In genomic region chr15:38555686-38556334, GRCh38 we compare ENCODE assay signal across 11 cellular contexts. TPM values are rescaled to one million over a fixed set of nuclear protein-coding genes. Genes with fewer than 3 reads are reported as not detected.
DNase-seq lines count a peak whose midpoint lies in the region; ATAC-seq and TF ChIP-seq lines count a peak whose summit lies in the region.
"Had no signal": no experiment of that assay in that cellular context is flagged by ENCODE, and none has a peak within 500 bp of the region (broad histone marks: within the 10 kb centered on the region; RNA-seq: fewer than 3 reads in every experiment).

No MANE protein-coding gene starts in this region.

- ATAC-seq in HG03432 (IDR thresholded peaks at IDR 0.05; ENCODE audit: unreplicated experiment): peak; percentile 41
- ATAC-seq in GM19467 (IDR thresholded peaks at IDR 0.05; ENCODE audit: unreplicated experiment): no peak

- no peak overlapping the region for H2AFZ ChIP-seq in osteoblast (ENCODE audit: low read length)
- H2AFZ ChIP-seq: hepatocyte had no signal

- DNase-seq in GM13977 (ENCODE audit: low spot score): peak; percentile 37
- DNase-seq in amniotic stem cell (lab: John Stamatoyannopoulos, UW): peak; percentile 47
- peak; percentile 63 for DNase-seq in osteoblast (ENCODE audit: insufficient read length, low spot score, missing footprints)
- DNase-seq in DMS153 (lab: John Stamatoyannopoulos, UW): no peak
- no peak for DNase-seq in activated effector memory CD4-positive, alpha-beta T cell treated with Interleukin-2 at 50 U/mL for 16 hours
- DNase-seq: amygdala, MV-4-11, SIG-M5 had no signal

- peaks cover 18% of the 10 kb centered on the region for H3K27me3 ChIP-seq in osteoblast (ENCODE audit: insufficient read depth, low read length)

- H3K79me2 ChIP-seq in osteoblast (ENCODE audit: insufficient read depth, low read length): no peaks in the 10 kb centered on the region
- H3K79me2 ChIP-seq: hepatocyte had no signal

- TF ChIP-seq CTCF in GM13977 (IDR thresholded peaks at IDR 0.05; ENCODE audit: extremely low read depth, insufficient read depth, missing control alignments) (no peak), osteoblast (IDR thresholded peaks at IDR 0.05; ENCODE audit: extremely low read depth, low read depth, low read length) (no peak)

- H3K4me1 ChIP-seq in osteoblast (ENCODE audit: insufficient read depth, low read length): peaks cover 30% of the 10 kb centered on the region

- H3K36me3 ChIP-seq in osteoblast (ENCODE audit: insufficient read depth, low read length): no peaks in the 10 kb centered on the region

- H3K9me3 ChIP-seq in osteoblast (ENCODE audit: low read depth, low read length): no peaks in the 10 kb centered on the region

- in situ Hi-C loops in GM13977 (cut with MboI; ENCODE audit: low pct_unique_long_range_greater_than_20kb, low sequenced_read_pairs, unreplicated experiment): no loop called here

- no peak overlapping the region for H3K4me3 ChIP-seq in osteoblast (ENCODE audit: insufficient read depth, low read length)
- H3K4me3 ChIP-seq: hepatocyte had no signal

- H4K20me1 ChIP-seq in osteoblast (ENCODE audit: insufficient read depth, low read length): no peaks in the 10 kb centered on the region

- H3K27ac ChIP-seq in osteoblast (ENCODE audit: low read depth, low read length): peak overlapping the region; percentile 29
- H3K27ac ChIP-seq: hepatocyte had no signal

- no peak overlapping the region for H3K4me2 ChIP-seq in osteoblast (ENCODE audit: insufficient read depth, low read length)
- H3K4me2 ChIP-seq: hepatocyte had no signal

RNA-seq across cellular contexts. Expression of gene RASGRP1, which starts 8.8 kb away (rescaled TPM):
- 0.36 and 0.59 TPM in 2 replicates for total RNA-seq in osteoblast

Comparison
In these comparisons a context has a peak if more than half of its experiments do, and no peak if none do; other contexts are left out.
1. DNase-seq: peak in GM13977 (single experiment), amniotic stem cell (single experiment) and osteoblast (single experiment); none in DMS153 (single experiment) and activated effector memory CD4-positive, alpha-beta T cell treated with Interleukin-2 at 50 U/mL for 16 hours (single experiment).